Comparison of ENCODE assay signal across 4 cellular contexts in the genomic region with DNA sequence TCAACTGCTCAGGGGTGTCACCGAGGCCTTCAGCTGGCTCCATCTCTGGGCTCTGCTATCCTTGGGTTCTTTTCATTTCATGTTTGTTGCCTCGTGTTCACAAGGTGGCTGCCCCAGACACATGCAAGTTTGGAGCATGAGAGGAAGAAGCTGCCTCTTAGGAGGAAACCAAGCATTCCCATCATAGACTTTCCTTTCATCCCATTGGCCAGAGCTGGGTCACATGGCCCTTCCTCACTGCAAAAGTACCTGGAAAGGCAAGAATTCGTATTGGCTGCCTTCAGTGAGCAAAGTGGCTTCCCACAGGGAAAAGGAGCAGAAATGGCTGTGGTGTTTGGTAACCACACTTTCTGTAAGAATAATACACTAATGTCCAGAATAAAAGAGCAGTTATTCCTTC.
TF ChIP-seq lines count a peak whose summit lies in the region.

No MANE protein-coding gene starts in this region.

TF ChIP-seq in GM23338, 12 proteins besides CTCF, POLR2A, EP300 and RAD21 (continues in another document):
- TF ChIP-seq ZNF114 (CRISPR knock-in tag; IDR thresholded peaks at IDR 0.05) (no peak), NANOG (IDR thresholded peaks at IDR 0.05; ENCODE audit: borderline replicate concordance) (no peak), EZH2 (IDR thresholded peaks at IDR 0.05; ENCODE audit: low read depth, unreplicated experiment) (no peak), JUNB (IDR thresholded peaks at IDR 0.05; ENCODE audit: unreplicated experiment) (no peak), POLR2AphosphoS5 (IDR thresholded peaks at IDR 0.05; ENCODE audit: low read depth) (no peak), EZH2phosphoT487 (IDR thresholded peaks at IDR 0.05; ENCODE audit: unreplicated experiment) (no peak)
- TF ChIP-seq, protein P1, sequence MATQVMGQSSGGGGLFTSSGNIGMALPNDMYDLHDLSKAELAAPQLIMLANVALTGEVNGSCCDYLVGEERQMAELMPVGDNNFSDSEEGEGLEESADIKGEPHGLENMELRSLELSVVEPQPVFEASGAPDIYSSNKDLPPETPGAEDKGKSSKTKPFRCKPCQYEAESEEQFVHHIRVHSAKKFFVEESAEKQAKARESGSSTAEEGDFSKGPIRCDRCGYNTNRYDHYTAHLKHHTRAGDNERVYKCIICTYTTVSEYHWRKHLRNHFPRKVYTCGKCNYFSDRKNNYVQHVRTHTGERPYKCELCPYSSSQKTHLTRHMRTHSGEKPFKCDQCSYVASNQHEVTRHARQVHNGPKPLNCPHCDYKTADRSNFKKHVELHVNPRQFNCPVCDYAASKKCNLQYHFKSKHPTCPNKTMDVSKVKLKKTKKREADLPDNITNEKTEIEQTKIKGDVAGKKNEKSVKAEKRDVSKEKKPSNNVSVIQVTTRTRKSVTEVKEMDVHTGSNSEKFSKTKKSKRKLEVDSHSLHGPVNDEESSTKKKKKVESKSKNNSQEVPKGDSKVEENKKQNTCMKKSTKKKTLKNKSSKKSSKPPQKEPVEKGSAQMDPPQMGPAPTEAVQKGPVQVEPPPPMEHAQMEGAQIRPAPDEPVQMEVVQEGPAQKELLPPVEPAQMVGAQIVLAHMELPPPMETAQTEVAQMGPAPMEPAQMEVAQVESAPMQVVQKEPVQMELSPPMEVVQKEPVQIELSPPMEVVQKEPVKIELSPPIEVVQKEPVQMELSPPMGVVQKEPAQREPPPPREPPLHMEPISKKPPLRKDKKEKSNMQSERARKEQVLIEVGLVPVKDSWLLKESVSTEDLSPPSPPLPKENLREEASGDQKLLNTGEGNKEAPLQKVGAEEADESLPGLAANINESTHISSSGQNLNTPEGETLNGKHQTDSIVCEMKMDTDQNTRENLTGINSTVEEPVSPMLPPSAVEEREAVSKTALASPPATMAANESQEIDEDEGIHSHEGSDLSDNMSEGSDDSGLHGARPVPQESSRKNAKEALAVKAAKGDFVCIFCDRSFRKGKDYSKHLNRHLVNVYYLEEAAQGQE (IDR thresholded peaks at IDR 0.05; ENCODE audit: unreplicated experiment) = no peak

TF ChIP-seq in HCT116, 20 proteins besides CTCF, POLR2A, EP300 and RAD21:
- TF ChIP-seq JUND (IDR thresholded peaks at IDR 0.05) (no peak), POLR2AphosphoS5 (IDR thresholded peaks at IDR 0.05; ENCODE audit: low read depth, low read length) (no peak), FOSL1 (IDR thresholded peaks at IDR 0.05; ENCODE audit: low read depth) (no peak), ZNF274 (IDR thresholded peaks at IDR 0.05; ENCODE audit: low read depth, low read length) (no peak)

TF ChIP-seq in WTC11, 78 proteins besides CTCF, POLR2A, EP300 and RAD21:
- TF ChIP-seq, protein P2, sequence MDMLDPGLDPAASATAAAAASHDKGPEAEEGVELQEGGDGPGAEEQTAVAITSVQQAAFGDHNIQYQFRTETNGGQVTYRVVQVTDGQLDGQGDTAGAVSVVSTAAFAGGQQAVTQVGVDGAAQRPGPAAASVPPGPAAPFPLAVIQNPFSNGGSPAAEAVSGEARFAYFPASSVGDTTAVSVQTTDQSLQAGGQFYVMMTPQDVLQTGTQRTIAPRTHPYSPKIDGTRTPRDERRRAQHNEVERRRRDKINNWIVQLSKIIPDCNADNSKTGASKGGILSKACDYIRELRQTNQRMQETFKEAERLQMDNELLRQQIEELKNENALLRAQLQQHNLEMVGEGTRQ (CRISPR knock-in tag; IDR thresholded peaks at IDR 0.05) = peak; percentile 80
- TF ChIP-seq, protein P3, sequence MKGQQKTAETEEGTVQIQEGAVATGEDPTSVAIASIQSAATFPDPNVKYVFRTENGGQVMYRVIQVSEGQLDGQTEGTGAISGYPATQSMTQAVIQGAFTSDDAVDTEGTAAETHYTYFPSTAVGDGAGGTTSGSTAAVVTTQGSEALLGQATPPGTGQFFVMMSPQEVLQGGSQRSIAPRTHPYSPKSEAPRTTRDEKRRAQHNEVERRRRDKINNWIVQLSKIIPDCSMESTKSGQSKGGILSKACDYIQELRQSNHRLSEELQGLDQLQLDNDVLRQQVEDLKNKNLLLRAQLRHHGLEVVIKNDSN (CRISPR knock-in tag; IDR thresholded peaks at IDR 0.05) = peak; percentile 48; the same call in 1 of the 2 replicates
- TF ChIP-seq, protein P4, sequence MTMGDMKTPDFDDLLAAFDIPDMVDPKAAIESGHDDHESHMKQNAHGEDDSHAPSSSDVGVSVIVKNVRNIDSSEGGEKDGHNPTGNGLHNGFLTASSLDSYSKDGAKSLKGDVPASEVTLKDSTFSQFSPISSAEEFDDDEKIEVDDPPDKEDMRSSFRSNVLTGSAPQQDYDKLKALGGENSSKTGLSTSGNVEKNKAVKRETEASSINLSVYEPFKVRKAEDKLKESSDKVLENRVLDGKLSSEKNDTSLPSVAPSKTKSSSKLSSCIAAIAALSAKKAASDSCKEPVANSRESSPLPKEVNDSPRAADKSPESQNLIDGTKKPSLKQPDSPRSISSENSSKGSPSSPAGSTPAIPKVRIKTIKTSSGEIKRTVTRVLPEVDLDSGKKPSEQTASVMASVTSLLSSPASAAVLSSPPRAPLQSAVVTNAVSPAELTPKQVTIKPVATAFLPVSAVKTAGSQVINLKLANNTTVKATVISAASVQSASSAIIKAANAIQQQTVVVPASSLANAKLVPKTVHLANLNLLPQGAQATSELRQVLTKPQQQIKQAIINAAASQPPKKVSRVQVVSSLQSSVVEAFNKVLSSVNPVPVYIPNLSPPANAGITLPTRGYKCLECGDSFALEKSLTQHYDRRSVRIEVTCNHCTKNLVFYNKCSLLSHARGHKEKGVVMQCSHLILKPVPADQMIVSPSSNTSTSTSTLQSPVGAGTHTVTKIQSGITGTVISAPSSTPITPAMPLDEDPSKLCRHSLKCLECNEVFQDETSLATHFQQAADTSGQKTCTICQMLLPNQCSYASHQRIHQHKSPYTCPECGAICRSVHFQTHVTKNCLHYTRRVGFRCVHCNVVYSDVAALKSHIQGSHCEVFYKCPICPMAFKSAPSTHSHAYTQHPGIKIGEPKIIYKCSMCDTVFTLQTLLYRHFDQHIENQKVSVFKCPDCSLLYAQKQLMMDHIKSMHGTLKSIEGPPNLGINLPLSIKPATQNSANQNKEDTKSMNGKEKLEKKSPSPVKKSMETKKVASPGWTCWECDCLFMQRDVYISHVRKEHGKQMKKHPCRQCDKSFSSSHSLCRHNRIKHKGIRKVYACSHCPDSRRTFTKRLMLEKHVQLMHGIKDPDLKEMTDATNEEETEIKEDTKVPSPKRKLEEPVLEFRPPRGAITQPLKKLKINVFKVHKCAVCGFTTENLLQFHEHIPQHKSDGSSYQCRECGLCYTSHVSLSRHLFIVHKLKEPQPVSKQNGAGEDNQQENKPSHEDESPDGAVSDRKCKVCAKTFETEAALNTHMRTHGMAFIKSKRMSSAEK (CRISPR knock-in tag; IDR thresholded peaks at IDR 0.05; ENCODE audit: borderline replicate concordance) = no peak

TF ChIP-seq in H1, 55 proteins besides CTCF, POLR2A, EP300 and RAD21:
- TF ChIP-seq, protein P2 (IDR thresholded peaks at IDR 0.05; ENCODE audit: low read length) = peak; percentile 39
- no peak for TF ChIP-seq RFX5 (IDR thresholded peaks at IDR 0.05; ENCODE audit: borderline replicate concordance, low read depth, low read length)
TF ChIP-seq in H1: peak in this region for 1.
